ENCODE assay signal across 8 cellular contexts in the genomic region with DNA sequence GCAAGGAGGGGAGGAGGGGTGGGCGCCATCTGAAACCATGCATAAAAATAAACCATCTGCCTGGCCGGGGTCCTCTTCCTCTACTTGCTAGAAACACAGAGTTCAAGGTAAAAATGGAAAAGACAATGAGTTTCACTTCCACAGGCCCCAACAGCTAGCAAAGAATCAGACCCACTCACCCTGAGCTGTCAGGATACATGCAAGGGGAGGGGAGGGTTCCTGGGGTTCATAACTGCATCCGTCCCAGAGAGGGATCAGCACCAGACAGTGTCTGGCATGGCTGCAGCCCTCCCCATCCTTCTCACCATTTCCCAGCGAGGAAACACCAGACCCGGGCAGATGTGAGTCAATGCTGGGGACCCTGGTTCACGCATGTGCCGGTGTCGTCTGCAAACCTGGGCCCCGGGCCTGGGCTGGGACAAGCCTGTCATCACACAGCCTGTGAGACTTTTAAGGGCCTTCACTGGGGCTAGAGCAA. TPM values are rescaled to one million over a fixed set of nuclear protein-coding genes. Genes with fewer than 3 reads are reported as not detected.
DNase-seq lines count a peak whose midpoint lies in the region; ATAC-seq and TF ChIP-seq lines count a peak whose summit lies in the region.

No MANE protein-coding gene starts in this region.

- H3K56ac ChIP-seq in IMR-90 (ENCODE audit: extremely low read depth, insufficient read depth, low read length) = no peak overlapping the region

- H2BK20ac ChIP-seq in IMR-90 (ENCODE audit: low read depth, low read length) = no peak overlapping the region

- intact Hi-C loops in IMR-90 (cut with micrococcal nuclease) = no loop called here

- no peak for ATAC-seq in IMR-90 (ENCODE audit: low read depth)
- no peak for ATAC-seq in GM18858 (IDR thresholded peaks at IDR 0.05; ENCODE audit: unreplicated experiment)
- ATAC-seq in HG02840 (IDR thresholded peaks at IDR 0.05; ENCODE audit: low FRiP score, unreplicated experiment) = no peak

- no peaks in the 10 kb centered on the region for H3K9me3 ChIP-seq in IMR-90 (ENCODE audit: control insufficient read depth, insufficient read depth, low read length)
- no peaks in the 10 kb centered on the region for H3K9me3 ChIP-seq in effector memory CD4-positive, alpha-beta T cell (ENCODE audit: control insufficient read depth, low read length)

- H3K4ac ChIP-seq in IMR-90 (ENCODE audit: low read depth, low read length) = no peak overlapping the region

- H4K8ac ChIP-seq in IMR-90 (ENCODE audit: low read depth in 2 of 2, low read length in 2 of 2) = no peak overlapping the region

- H2AK9ac ChIP-seq in IMR-90 (replicated peaks; ENCODE audit: low read depth, low read length, poor library complexity) = peak overlapping the region; percentile 28

- H2BK15ac ChIP-seq in IMR-90 (ENCODE audit: low read depth, low read length) = no peak overlapping the region

- no peaks in the 10 kb centered on the region for H3K36me3 ChIP-seq in IMR-90 (ENCODE audit: control insufficient read depth, insufficient read depth, low read length)
- peaks cover 17% of the 10 kb centered on the region for H3K36me3 ChIP-seq in effector memory CD4-positive, alpha-beta T cell (ENCODE audit: control insufficient read depth, insufficient read depth, low read length)

- peaks cover 1% of the 10 kb centered on the region for H3K27me3 Mint-ChIP-seq in endothelial cell (ENCODE audit: unreplicated experiment)

- H3K79me1 ChIP-seq in IMR-90 (ENCODE audit: low read depth in 1 of 2, low read length in 2 of 2) = no peaks in the 10 kb centered on the region

- no peak overlapping the region for H3K27ac Mint-ChIP-seq in endothelial cell (ENCODE audit: unreplicated experiment)

- no peaks in the 10 kb centered on the region for H3K9me3 Mint-ChIP-seq in endothelial cell (ENCODE audit: unreplicated experiment)

- in situ Hi-C loops in IMR-90 (cut with MboI; ENCODE audit: low sequenced_read_pairs) = no loop called here

- peak overlapping the region; percentile 18 for H3K4me3 ChIP-seq in GM12864 (ENCODE audit: low read depth, low read length)
- H3K4me3 ChIP-seq in IMR-90 (ENCODE audit: insufficient read depth, low read depth, low read length) = no peak overlapping the region
- no peak overlapping the region for H3K4me3 ChIP-seq in effector memory CD4-positive, alpha-beta T cell (ENCODE audit: insufficient read depth, low read depth, low read length, poor library complexity, severe bottlenecking)

- no peak overlapping the region for H2AK5ac ChIP-seq in IMR-90 (ENCODE audit: low read depth, low read length)

- no peak overlapping the region; the same call in 1 of the 2 replicates for H3K18ac ChIP-seq in IMR-90 (ENCODE audit: low read depth, low read length)

- no peak overlapping the region for H4K91ac ChIP-seq in IMR-90 (ENCODE audit: insufficient read depth, low read depth, low read length)

- TF ChIP-seq CTCF in GM12864 (IDR thresholded peaks at IDR 0.05; ENCODE audit: low read depth, low read length, missing control alignments) (no peak), GM20000 (IDR thresholded peaks at IDR 0.05; ENCODE audit: extremely low read depth, missing control alignments) (no peak), IMR-90 (conservative IDR thresholded peaks at IDR 0.05; ENCODE audit: low read depth, low read length) (no peak), endothelial cell (IDR thresholded peaks at IDR 0.05; ENCODE audit: unreplicated experiment) (no peak)

- no peak overlapping the region for H3K4me3 Mint-ChIP-seq in endothelial cell (ENCODE audit: unreplicated experiment)

- DNase-seq in GM12864 (ENCODE audit: low read depth) (no peak), GM20000 (ENCODE audit: low spot score) (peak; percentile 69), IMR-90 (no peak), EL (no peak), endothelial cell (ENCODE audit: low spot score) (no peak)
- DNase-seq in effector memory CD4-positive, alpha-beta T cell = no peak

- H2BK5ac ChIP-seq in IMR-90 (ENCODE audit: low read depth, low read length, poor library complexity, severe bottlenecking) = no peak overlapping the region

- H3K27ac ChIP-seq in IMR-90 (ENCODE audit: insufficient read depth, low read length) = no peak overlapping the region
- peak overlapping the region; percentile 61 for H3K27ac ChIP-seq in effector memory CD4-positive, alpha-beta T cell (ENCODE audit: insufficient read depth, low read length, poor library complexity, severe bottlenecking)

- TF ChIP-seq POLR2A in IMR-90 (IDR thresholded peaks at IDR 0.05; ENCODE audit: low read depth, low read length) = no peak

- no peak overlapping the region for H3K9ac ChIP-seq in IMR-90 (ENCODE audit: low read depth, low read length)

- H3K36me3 Mint-ChIP-seq in endothelial cell (ENCODE audit: low read depth, unreplicated experiment) = no peaks in the 10 kb centered on the region

- no peak overlapping the region for H2AFZ ChIP-seq in IMR-90 (replicated peaks; ENCODE audit: low read length, poor library complexity)

- no peak overlapping the region for H3K4me2 ChIP-seq in IMR-90 (ENCODE audit: low read depth, low read length)

- peaks cover 3% of the 10 kb centered on the region; the same call in 1 of the 2 replicates for H4K20me1 ChIP-seq in IMR-90 (ENCODE audit: insufficient read depth, low read length)

- H3K9me1 ChIP-seq in IMR-90 (ENCODE audit: insufficient read depth, low read length) = peaks cover 6% of the 10 kb centered on the region; the same call in 1 of the 2 replicates

- dilution Hi-C loops in IMR-90 (cut with HindIII; ENCODE audit: low sequenced_read_pairs, unreplicated experiment) = no loop called here

- no peak overlapping the region for H3K23ac ChIP-seq in IMR-90 (ENCODE audit: low read depth, low read length)

- no peak overlapping the region for H3K14ac ChIP-seq in IMR-90 (replicated peaks; ENCODE audit: low read depth, low read length)

- H2BK120ac ChIP-seq in IMR-90 (ENCODE audit: low read depth, low read length) = no peak overlapping the region

- 68% methylated on average over 6 of the region's 9 CpGs; no CpG with 5 or more reads in 1 of the 2 experiments for WGBS in IMR-90 (ENCODE audit: extremely low coverage in 2 of 2, insufficient read length in 1 of 2), 2 experiments

- CTCF ChIA-PET in IMR-90 (lab: Yijun Ruan, JAX) = no interaction called here

- H4K5ac ChIP-seq in IMR-90 (ENCODE audit: low read depth, low read length) = no peak overlapping the region

- POLR2A ChIA-PET in IMR-90 (lab: Charles Lee; ENCODE audit: unreplicated experiment) = no interaction called here

- BruUV-seq in IMR-90 (replicated peaks; lab: Mats Ljungman, UMichigan) = no TSS peak

- TF ChIP-seq RAD21 in IMR-90 (IDR thresholded peaks at IDR 0.05; ENCODE audit: low read length) = no peak

- H3K27me3 ChIP-seq in IMR-90 (ENCODE audit: control insufficient read depth, insufficient read depth, low read length) = no peaks in the 10 kb centered on the region
- no peaks in the 10 kb centered on the region for H3K27me3 ChIP-seq in effector memory CD4-positive, alpha-beta T cell (replicated peaks; ENCODE audit: control insufficient read depth, insufficient read depth, low read length, poor library complexity, severe bottlenecking)

- H3K4me1 ChIP-seq in IMR-90 (ENCODE audit: control insufficient read depth, insufficient read depth, low read length) = peaks cover 10% of the 10 kb centered on the region; the same call in 1 of the 2 replicates
- H3K4me1 ChIP-seq in effector memory CD4-positive, alpha-beta T cell (ENCODE audit: control insufficient read depth, insufficient read depth, low read length, poor library complexity, severe bottlenecking) = peaks cover 86% of the 10 kb centered on the region

- no peaks in the 10 kb centered on the region for H3K4me1 Mint-ChIP-seq in endothelial cell (ENCODE audit: unreplicated experiment)

TF ChIP-seq in IMR-90, 13 proteins besides CTCF, POLR2A, EP300 and RAD21:
- TF ChIP-seq NFE2L2 (IDR thresholded peaks at IDR 0.05; ENCODE audit: low read depth, low read length) = no peak
- no peak for TF ChIP-seq RFX5 (IDR thresholded peaks at IDR 0.05; ENCODE audit: low read depth, low read length)
- no peak for TF ChIP-seq BHLHE40 (IDR thresholded peaks at IDR 0.05; ENCODE audit: low read depth, low read length)
- no peak for TF ChIP-seq FOS (IDR thresholded peaks at IDR 0.05; ENCODE audit: low read depth, low read length)
- TF ChIP-seq SMC3 (IDR thresholded peaks at IDR 0.05; ENCODE audit: low read depth, low read length) = no peak
- TF ChIP-seq MAFK (IDR thresholded peaks at IDR 0.05; ENCODE audit: low read depth, low read length) = no peak
- no peak for TF ChIP-seq MAZ (IDR thresholded peaks at IDR 0.05; ENCODE audit: borderline replicate concordance, low read depth, low read length)
- no peak for TF ChIP-seq CHD1 (IDR thresholded peaks at IDR 0.05; ENCODE audit: low read depth, low read length)
- no peak for TF ChIP-seq CEBPB (IDR thresholded peaks at IDR 0.05; ENCODE audit: low read depth, low read length)
- TF ChIP-seq, protein P1, sequence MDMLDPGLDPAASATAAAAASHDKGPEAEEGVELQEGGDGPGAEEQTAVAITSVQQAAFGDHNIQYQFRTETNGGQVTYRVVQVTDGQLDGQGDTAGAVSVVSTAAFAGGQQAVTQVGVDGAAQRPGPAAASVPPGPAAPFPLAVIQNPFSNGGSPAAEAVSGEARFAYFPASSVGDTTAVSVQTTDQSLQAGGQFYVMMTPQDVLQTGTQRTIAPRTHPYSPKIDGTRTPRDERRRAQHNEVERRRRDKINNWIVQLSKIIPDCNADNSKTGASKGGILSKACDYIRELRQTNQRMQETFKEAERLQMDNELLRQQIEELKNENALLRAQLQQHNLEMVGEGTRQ (IDR thresholded peaks at IDR 0.05; ENCODE audit: low read depth, low read length) = no peak

RNA-seq across cellular contexts. Expression of gene SEMA4D, which starts 55.4 kb away (rescaled TPM):
- total RNA-seq in IMR-90 (2012; rRNA removed) (0.56 and 0.90 TPM in 2 replicates), endothelial cell (ENCODE audit: unreplicated experiment) (14.8 TPM)
- polyA plus RNA-seq in IMR-90 (2012; rRNA removed) = 1.1 and 1.5 TPM in 2 replicates
- 0.82 and 1.2 TPM in 2 replicates for polyA plus RNA-seq in IMR-90 (2012; cell fraction: cytosol; rRNA removed)
- polyA plus RNA-seq in IMR-90 (2012; cell fraction: nucleus; rRNA removed; ENCODE audit: low replicate concordance) = 6.2 and 6.8 TPM in 2 replicates
